ENCODE assay signal across 8 cellular contexts in genomic region chr15:51971353-51972133, GRCh38. TPM values are rescaled to one million over a fixed set of nuclear protein-coding genes. Genes with fewer than 3 reads are reported as not detected.
DNase-seq lines count a peak whose midpoint lies in the region; ATAC-seq and TF ChIP-seq lines count a peak whose summit lies in the region.

TSS of gene LEO1 (minus strand) at chr15:51971778. CDS start at chr15:51971745, 33 bp downstream.

- intact Hi-C loops in right lobe of liver (cut with DNase I): no loop called here

- no peaks in the 10 kb centered on the region for H3K36me3 ChIP-seq in right lobe of liver

- peak within 1 kb of the TSS; percentile 64 to 91 (median 69) for H3K4me3 ChIP-seq in right lobe of liver

- ATAC-seq in GM19372 (IDR thresholded peaks at IDR 0.05; ENCODE audit: low read depth, unreplicated experiment) (peak; percentile 89), HG03558 (IDR thresholded peaks at IDR 0.05; ENCODE audit: extremely low read depth, unreplicated experiment) (peak; percentile 43), right lobe of liver (peak; percentile 93 to 96 (median 94))

- H3K9me3 ChIP-seq in right lobe of liver: no peaks in the 10 kb centered on the region

- WGBS in right lobe of liver (ENCODE audit: insufficient coverage, low coverage, low lambda C conversion rate, missing lambda C conversion rate): 1% methylated on average over 35 of the region's 59 CpGs

- no peaks in the 10 kb centered on the region for H3K27me3 ChIP-seq in right lobe of liver

- H3K27ac ChIP-seq in right lobe of liver: peak within 1 kb of the TSS; percentile 79 to 91 (median 87)

- TF ChIP-seq CTCF in right lobe of liver (IDR thresholded peaks at IDR 0.05): peak; percentile 12 to 36 (median 29)

- DNase-seq in CD1c-positive myeloid dendritic cell (ENCODE audit: extremely low spot score): peak; percentile 97
- peak; percentile 97 for DNase-seq in NCI-H748 (lab: John Stamatoyannopoulos, UW; ENCODE audit: unreplicated experiment)
- DNase-seq in activated CD4-positive, alpha-beta T cell treated with anti-CD3 and anti-CD28 coated beads, Interleukin-2, amount 50 U/mL, for 24 hours (ENCODE audit: low read depth in 1 of 2, low spot score in 1 of 2): peak; percentile 64 to 93
- DNase-seq in dermis microvascular lymphatic vessel endothelial cell (ENCODE audit: low read depth in 2 of 2): peak; percentile 98 to 99
- peak; percentile 88 to 94 (median 93) for DNase-seq in right lobe of liver
- peak; percentile 71 to 89 for DNase-seq in stimulated activated CD4-positive, alpha-beta T cell treated with anti-CD3 and anti-CD28 coated beads, Interleukin-4, amount 100 ng/mL, for 4 hours

- peaks cover 0 to 22% (median 3%) of the 10 kb centered on the region in 4 donors for H3K4me1 ChIP-seq in right lobe of liver

- peak; percentile 63 for TF ChIP-seq POLR2A in right lobe of liver (IDR thresholded peaks at IDR 0.05)

RNA-seq across cellular contexts. Expression of gene LEO1, which starts in this region (rescaled TPM):
- 19.9 and 21.5 TPM in 2 replicates for total RNA-seq in dermis microvascular lymphatic vessel endothelial cell
- 10 to 100 TPM in 4 of 6 experiments, 1 to 10 TPM in 2; 8.9 to 20.6 (median 11.9) TPM for total RNA-seq in right lobe of liver

Comparison
In these comparisons a context has a peak if more than half of its experiments do, and no peak if none do; other contexts are left out.
1. Peak in every context shown above with its lines: DNase-seq, ATAC-seq, H3K4me3 ChIP-seq and H3K27ac ChIP-seq.
2. ATAC-seq: peak in every context shown above with its lines; median percentile 94 in right lobe of liver; 89 in GM19372; 43 in HG03558.